Comparison of ENCODE assay signal across 15 cellular contexts in genomic region chr11:95483339-95483738, GRCh38.
DNase-seq lines count a peak whose midpoint lies in the region; ATAC-seq and TF ChIP-seq lines count a peak whose summit lies in the region.
"Had no signal": no experiment of that assay in that cellular context is flagged by ENCODE, and none has a peak within 500 bp of the region (broad histone marks: within the 10 kb centered on the region; RNA-seq: fewer than 3 reads in every experiment).

No MANE protein-coding gene starts in this region.

- H3K9ac ChIP-seq in colonic mucosa (ENCODE audit: low read depth in 2 of 2, low read length in 2 of 2) = no peak overlapping the region
- H3K9ac ChIP-seq: BLaER1 treated with 17β-estradiol and CSF1 and Interleukin-3, amounts not matched to agents 10 nM and 100 nM had no signal

- no peaks in the 10 kb centered on the region for H3K4me1 ChIP-seq in colonic mucosa
- H3K4me1 ChIP-seq: BLaER1 treated with 17β-estradiol and CSF1 and Interleukin-3, amounts not matched to agents 10 nM and 100 nM had no signal

- POLR2A ChIA-PET in WTC11 (lab: Charles Lee) = interaction anchor here (0.5 kb wide), 1 partner anchor 380 kb away, joined by 5 read pairs; no protein-coding TSS in a partner anchor

- peaks cover 17% of the 10 kb centered on the region for H3K9me3 Mint-ChIP-seq in WTC11

- no peaks in the 10 kb centered on the region for H3K9me3 ChIP-seq in colonic mucosa

- TF ChIP-seq CTCF in WTC11 (IDR thresholded peaks at IDR 0.05) (no peak), colonic mucosa (IDR thresholded peaks at IDR 0.05) (no peak)

- H3K36me3 ChIP-seq in colonic mucosa = no peaks in the 10 kb centered on the region
- H3K36me3 ChIP-seq: BLaER1 treated with 17β-estradiol and CSF1 and Interleukin-3, amounts not matched to agents 10 nM and 100 nM had no signal

- no peak overlapping the region for H3K4me3 Mint-ChIP-seq in WTC11
- H3K4me3 Mint-ChIP-seq: CD4-positive, CD25-positive, alpha-beta regulatory T cell; GM23338; H9 had no signal

- H3K36me3 Mint-ChIP-seq in WTC11 = peaks cover 9% of the 10 kb centered on the region
- H3K36me3 Mint-ChIP-seq: CD4-positive, CD25-positive, alpha-beta regulatory T cell had no signal

- no peak overlapping the region for H3K27ac Mint-ChIP-seq in WTC11
- H3K27ac Mint-ChIP-seq: CD4-positive, CD25-positive, alpha-beta regulatory T cell; GM23338; H9 had no signal

- intact Hi-C loops in sciatic nerve (cut with DNase I) = no loop called here
- intact Hi-C loops in colonic mucosa (cut with DNase I) = no loop called here
- intact Hi-C loops in Right ventricle myocardium inferior (cut with DNase I) = no loop called here

- no peak overlapping the region for H3K4me3 ChIP-seq in colonic mucosa
- H3K4me3 ChIP-seq: BLaER1 treated with 17β-estradiol and CSF1 and Interleukin-3, amounts not matched to agents 10 nM and 100 nM; GM12878; GM23338; K562 had no signal

- DNase-seq in AG08395 (ENCODE audit: low spot score) = peak; percentile 18
- no peak for DNase-seq in WTC11 (ENCODE audit: low spot score)
- peak; percentile 60 for DNase-seq in fibroblast of gingiva (ENCODE audit: low read depth)
- no peak for DNase-seq in sciatic nerve (ENCODE audit: low spot score)
- DNase-seq in colonic mucosa = no peak
- DNase-seq in Right ventricle myocardium inferior (ENCODE audit: missing footprints) = no peak
- no peak for DNase-seq in NCI-H524 treated with DMSO at 0.1 percent for 48 hours (lab: John Stamatoyannopoulos, UW)
- DNase-seq: CD4-positive, CD25-positive, alpha-beta regulatory T cell; DMS53; H9 had no signal

- CTCF ChIA-PET in WTC11 (lab: Charles Lee) = no interaction called here

- no peaks in the 10 kb centered on the region for H3K27me3 ChIP-seq in colonic mucosa
- H3K27me3 ChIP-seq: BLaER1 treated with 17β-estradiol and CSF1 and Interleukin-3, amounts not matched to agents 10 nM and 100 nM had no signal

- peaks cover 13% of the 10 kb centered on the region for H3K4me1 Mint-ChIP-seq in WTC11

- no peak overlapping the region for H3K27ac ChIP-seq in colonic mucosa
- H3K27ac ChIP-seq: 22Rv1; BLaER1 treated with 17β-estradiol and CSF1 and Interleukin-3, amounts not matched to agents 10 nM and 100 nM had no signal

- ATAC-seq in WTC11 (no peak), sciatic nerve (peak; percentile 50), Right ventricle myocardium inferior (no peak)
- ATAC-seq: GM12878, GM23338, K562 had no signal

- peaks cover 10% of the 10 kb centered on the region for H3K27me3 Mint-ChIP-seq in WTC11 (ENCODE audit: low read depth)
- H3K27me3 Mint-ChIP-seq: CD4-positive, CD25-positive, alpha-beta regulatory T cell had no signal

TF ChIP-seq in WTC11, 78 proteins besides CTCF, POLR2A, EP300 and RAD21:
- no peak for TF ChIP-seq ATF6 (CRISPR knock-in tag; IDR thresholded peaks at IDR 0.05)
- 0 out of 2 replicates have a peak, but pooled peaks have one; percentile 14 for TF ChIP-seq HMGA2 (CRISPR knock-in tag; IDR thresholded peaks at IDR 0.05)

Comparison
In these comparisons a context has a peak if more than half of its experiments do, and no peak if none do; other contexts are left out.
1. DNase-seq: peak in AG08395 (single experiment) and fibroblast of gingiva (single experiment); none in WTC11 (single experiment), sciatic nerve (single experiment), colonic mucosa (single experiment), Right ventricle myocardium inferior (single experiment) and NCI-H524 treated with DMSO at 0.1 percent for 48 hours (single experiment).